ENCODE assay signal across 8 cellular contexts in the genomic region with DNA sequence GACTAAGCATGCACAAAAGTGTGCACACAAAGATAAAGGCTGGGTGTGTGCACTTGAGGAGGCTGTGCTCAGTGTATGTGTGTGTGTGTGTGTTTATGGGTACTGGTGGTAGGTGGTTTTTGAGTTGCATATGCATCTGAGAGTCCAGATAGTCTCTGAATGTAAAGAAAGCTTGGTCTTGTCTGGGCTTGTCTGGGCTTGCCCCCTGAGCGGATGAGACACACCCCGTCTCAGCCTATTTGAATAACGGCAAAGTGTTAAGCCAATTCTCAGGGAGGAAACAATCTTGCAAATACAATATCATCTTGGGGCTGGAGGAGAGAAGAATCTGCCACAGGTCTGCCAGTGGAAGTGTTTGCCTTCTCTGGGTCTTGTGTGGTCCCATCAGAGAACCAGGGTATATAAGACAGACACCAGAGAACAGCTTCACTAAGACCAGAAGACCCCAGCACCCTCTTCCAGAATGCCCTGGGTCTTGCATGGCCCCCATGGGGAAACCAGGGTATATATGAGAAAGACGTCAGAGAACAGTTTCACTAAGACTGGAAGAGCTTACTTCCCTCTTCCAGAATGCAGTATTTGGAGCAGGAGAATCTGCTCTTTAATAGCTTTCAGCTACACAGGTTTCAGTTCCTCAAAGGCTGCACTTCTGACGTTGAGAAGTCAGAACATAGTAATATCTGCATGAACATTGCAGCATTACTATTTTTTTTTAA. TPM values are rescaled to one million over a fixed set of nuclear protein-coding genes. Genes with fewer than 3 reads are reported as not detected.
DNase-seq lines count a peak whose midpoint lies in the region; ATAC-seq and TF ChIP-seq lines count a peak whose summit lies in the region.

No MANE protein-coding gene starts in this region.

- DNase-seq in CD1c-positive myeloid dendritic cell (ENCODE audit: extremely low spot score) (peak; percentile 94), PC-9 (no peak), memory B cell (ENCODE audit: low spot score in 2 of 2) (peak; percentile 62 to 65), NCI-H774 (lab: John Stamatoyannopoulos, UW) (no peak), testis (no peak), aorta (no peak)

- no peak for TF ChIP-seq POLR2A in testis (IDR thresholded peaks at IDR 0.05)

- POLR2A ChIA-PET in PC-9 (lab: Charles Lee; ENCODE audit: unreplicated experiment) = no interaction called here

- CTCF ChIA-PET in PC-9 (lab: Charles Lee) = interaction anchor here (0.5 kb wide), 1 partner anchor 340 kb away, joined by 12 read pairs; no protein-coding TSS in a partner anchor

- H3K9me2 ChIP-seq in PC-9 (ENCODE audit: insufficient read depth) = no peaks in the 10 kb centered on the region

- H4K20me1 ChIP-seq in PC-9 (ENCODE audit: insufficient read depth) = no peaks in the 10 kb centered on the region

- H3K4me1 Mint-ChIP-seq in memory B cell = peaks cover 14% of the 10 kb centered on the region

- TF ChIP-seq CTCF in PC-9 (conservative IDR thresholded peaks at IDR 0.05) (no peak), testis (IDR thresholded peaks at IDR 0.05) (no peak)

- H2AFZ ChIP-seq in PC-9 = no peak overlapping the region

- 87 to 91% methylated on average over 5 of the region's 5 CpGs for WGBS in testis, 2 donors
- WGBS in aorta, 2 donors = 79 to 81% methylated on average over 5 of the region's 5 CpGs

- H3K27me3 Mint-ChIP-seq in memory B cell = no peaks in the 10 kb centered on the region

- ATAC-seq in GM19043 (IDR thresholded peaks at IDR 0.05; ENCODE audit: low read depth, unreplicated experiment) (peak; percentile 73), HG03060 (IDR thresholded peaks at IDR 0.05; ENCODE audit: low read depth, unreplicated experiment) (peak; percentile 59), memory B cell (ENCODE audit: low read depth) (peak; percentile 90), aorta (ENCODE audit: low FRiP score) (no peak)

- H3K9me3 ChIP-seq in PC-9 (ENCODE audit: insufficient read depth, low read depth) = no peaks in the 10 kb centered on the region
- H3K9me3 ChIP-seq in testis = no peaks in the 10 kb centered on the region
- H3K9me3 ChIP-seq in aorta (ENCODE audit: control insufficient read depth, low read length) = no peaks in the 10 kb centered on the region

- no peaks in the 10 kb centered on the region for H3K36me3 Mint-ChIP-seq in memory B cell

- no peaks in the 10 kb centered on the region for H3K9me3 Mint-ChIP-seq in memory B cell

- peaks cover 34% of the 10 kb centered on the region for H3K4me1 ChIP-seq in PC-9 (replicated peaks; ENCODE audit: insufficient read depth)
- H3K4me1 ChIP-seq in testis = no peaks in the 10 kb centered on the region
- H3K4me1 ChIP-seq in aorta (ENCODE audit: control insufficient read depth in 1 of 2, insufficient read depth in 2 of 2, low read length in 2 of 2) = no peaks in the 10 kb centered on the region

- intact Hi-C loops in PC-9 (cut with micrococcal nuclease; ENCODE audit: unreplicated experiment) (no loop called here), testis (cut with DNase I; ENCODE audit: low total_unique reads) (no loop called here), aorta (cut with DNase I) (no loop called here)

- H3K27me3 ChIP-seq in PC-9 (ENCODE audit: insufficient read depth, low read depth) (no peaks in the 10 kb centered on the region), testis (no peaks in the 10 kb centered on the region), aorta (ENCODE audit: control insufficient read depth in 1 of 2, insufficient read depth in 2 of 2, low read length in 1 of 2) (peaks cover 0 to 3% of the 10 kb centered on the region in 2 donors)

- H3K4me2 ChIP-seq in PC-9 = peak overlapping the region; percentile 28; the same call in 1 of the 2 replicates

- H3K27ac ChIP-seq in PC-9 (peak overlapping the region; percentile 41; the same call in 1 of the 2 replicates), testis (no peak overlapping the region), aorta (ENCODE audit: low read depth in 1 of 2, low read length in 2 of 2) (no peak overlapping the region)

- H3K4me3 Mint-ChIP-seq in memory B cell = no peak overlapping the region

- no peaks in the 10 kb centered on the region for H3K79me2 ChIP-seq in PC-9 (ENCODE audit: low read depth)

- no peaks in the 10 kb centered on the region for H3F3A ChIP-seq in PC-9 (ENCODE audit: insufficient read depth, low read depth)

- BruUV-seq in PC-9 (replicated peaks; lab: Mats Ljungman, UMichigan) = no TSS peak

- no peak overlapping the region for H3K27ac Mint-ChIP-seq in memory B cell

- H3K36me3 ChIP-seq in PC-9 (ENCODE audit: low read depth) (no peaks in the 10 kb centered on the region), testis (ENCODE audit: low read depth, missing control alignments) (no peaks in the 10 kb centered on the region), aorta (ENCODE audit: control insufficient read depth in 1 of 2, insufficient read depth in 2 of 2, low read length in 1 of 2) (no peaks in the 10 kb centered on the region)

- H3K4me3 ChIP-seq in PC-9 (no peak overlapping the region), testis (no peak overlapping the region), aorta (ENCODE audit: low read length in 2 of 2) (no peak overlapping the region)

RNA-seq across cellular contexts. Expression of a gene that starts 13.4 kb away (rescaled TPM):
- total RNA-seq in PC-9 (2021) (not detected in 2 replicates), testis (1 to 10 TPM in 1 of 2 donors, not detected in 1; 1.0 TPM), aorta (under 1 TPM in 1 of 2 donors, not detected in 1; 0.42 TPM)
- polyA plus RNA-seq in testis (ENCODE audit: insufficient read depth, low read depth, low replicate concordance) (0.63 TPM), aorta (not detected)

RNA-seq across cellular contexts. Expression of a gene that starts 46.7 kb away (rescaled TPM):
- total RNA-seq in PC-9 (2021) (8.4 and 11.2 TPM in 2 replicates), testis (1 to 10 TPM; 5.7 to 8.4 TPM), aorta (1 to 10 TPM; 1.2 to 1.6 TPM)
- polyA plus RNA-seq in testis (ENCODE audit: insufficient read depth, low read depth, low replicate concordance) (3.1 TPM), aorta (not detected)

Comparison
In these comparisons a context has a peak if more than half of its experiments do, and no peak if none do; other contexts are left out.
1. DNase-seq: peak in CD1c-positive myeloid dendritic cell (single experiment) and memory B cell (2 of 2); none in PC-9 (0 of 2), NCI-H774 (single experiment), testis (single experiment) and aorta (0 of 2).